ENCODE assay signal across 12 cellular contexts in genomic region chr2:216829533-216829932, GRCh38. TPM values are rescaled to one million over a fixed set of nuclear protein-coding genes. Genes with fewer than 3 reads are reported as not detected.
DNase-seq lines count a peak whose midpoint lies in the region; FAIRE-seq and TF ChIP-seq lines count a peak whose summit lies in the region.
"Had no signal": no experiment of that assay in that cellular context is flagged by ENCODE, and none has a peak within 500 bp of the region (broad histone marks: within the 10 kb centered on the region; RNA-seq: fewer than 3 reads in every experiment).

No MANE protein-coding gene starts in this region.

- DNase-seq in NCI-H1417 (lab: John Stamatoyannopoulos, UW) = peak in 2 of 3 experiments; percentile 9 to 13
- no peak for DNase-seq in NCI-H1417 treated with DMSO at 0.1 percent for 48 hours (lab: John Stamatoyannopoulos, UW)
- DNase-seq in astrocyte of the hippocampus (ENCODE audit: low read depth, low spot score) = peak; percentile 84
- no peak for DNase-seq in keratinocyte (ENCODE audit: low read depth, low spot score)
- DNase-seq in transverse colon = peak; percentile 55
- DNase-seq in progenitor cell of endocrine pancreas (ENCODE audit: low spot score, unreplicated experiment) = no peak
- no peak for DNase-seq in CD8-positive, alpha-beta memory T cell
- DNase-seq in activated CD4-positive, alpha-beta T cell treated with anti-CD3 and anti-CD28 coated beads, Interleukin-2, amount 50 U/mL, for 1 hour = no peak
- DNase-seq: midbrain had no signal

- H3K79me2 ChIP-seq in keratinocyte (ENCODE audit: control insufficient read depth, insufficient read depth, low read length) = no peaks in the 10 kb centered on the region

- peaks cover 10% of the 10 kb centered on the region for H3K27me3 Mint-ChIP-seq in progenitor cell of endocrine pancreas
- peaks cover 3 to 7% of the 10 kb centered on the region in 2 donors for H3K27me3 Mint-ChIP-seq in CD8-positive, alpha-beta memory T cell

- peak; percentile 34 for FAIRE-seq in keratinocyte (lab: Jason Lieb, UNC)
- FAIRE-seq: A204.1 had no signal

- H3K4me1 Mint-ChIP-seq in progenitor cell of endocrine pancreas (ENCODE audit: low read depth) = peaks cover 8% of the 10 kb centered on the region
- H3K4me1 Mint-ChIP-seq in CD8-positive, alpha-beta memory T cell = no peaks in the 10 kb centered on the region

- H3K27ac ChIP-seq in keratinocyte (ENCODE audit: control insufficient read depth, insufficient read depth, low read length) = no peak overlapping the region
- H3K27ac ChIP-seq in transverse colon = no peak overlapping the region
- no peak overlapping the region for H3K27ac ChIP-seq in CD8-positive, alpha-beta memory T cell (ENCODE audit: low read depth, low read length)

- CTCF ChIA-PET in CD8-positive, alpha-beta memory T cell (lab: Charles Lee) = interaction anchor here (0.9 kb wide), 1 partner anchor 9 kb away, joined by 3 read pairs; no protein-coding TSS in a partner anchor

- no peaks in the 10 kb centered on the region for H3K36me3 Mint-ChIP-seq in progenitor cell of endocrine pancreas (ENCODE audit: insufficient read depth)
- no peaks in the 10 kb centered on the region for H3K36me3 Mint-ChIP-seq in CD8-positive, alpha-beta memory T cell

- H4K20me1 ChIP-seq in keratinocyte (ENCODE audit: control insufficient read depth, extremely low read depth, insufficient read depth, low read length) = no peaks in the 10 kb centered on the region

- intact Hi-C loops in transverse colon (cut with DNase I; ENCODE audit: low total_unique reads) = no loop called here

- no peak for TF ChIP-seq POLR2A in transverse colon (IDR thresholded peaks at IDR 0.05)

- H3K9me1 ChIP-seq in keratinocyte (ENCODE audit: control insufficient read depth, extremely low read depth, insufficient read depth, low read length) = no peaks in the 10 kb centered on the region

- in situ Hi-C loops in transverse colon (cut with MboI; ENCODE audit: low pct_ligation_motif_present in 1 of 4, low pct_unique_long_range_greater_than_20kb in 1 of 4, low sequenced_read_pairs in 3 of 4) = no loop called here

- TF ChIP-seq CTCF in keratinocyte (optimal IDR thresholded peaks at IDR 0.05 in 1 of 3, IDR thresholded peaks at IDR 0.05 in 1 of 3, conservative IDR thresholded peaks at IDR 0.05 in 1 of 3; ENCODE audit: extremely low read depth in 1 of 3, insufficient read depth in 2 of 3, low read length in 3 of 3) = no peak
- TF ChIP-seq CTCF in transverse colon (IDR thresholded peaks at IDR 0.05) = no peak
- TF ChIP-seq CTCF in progenitor cell of endocrine pancreas (IDR thresholded peaks at IDR 0.05; ENCODE audit: unreplicated experiment) = no peak

- no peak overlapping the region for H2AFZ ChIP-seq in keratinocyte (ENCODE audit: control insufficient read depth, low read length)

- dilution Hi-C loops in keratinocyte (cut with MboI; ENCODE audit: extremely low pct_ligation_motif_present, low sequenced_read_pairs) = no loop called here

- H3K9me3 Mint-ChIP-seq in progenitor cell of endocrine pancreas (ENCODE audit: low read depth) = no peaks in the 10 kb centered on the region
- H3K9me3 Mint-ChIP-seq in CD8-positive, alpha-beta memory T cell = peaks cover 0 to 2% (median 0%) of the 10 kb centered on the region in 5 donors
- H3K9me3 Mint-ChIP-seq: T-helper 1 cell treated with Interleukin-12 subunit alpha and Interleukin-12 subunit beta and Interleukin-4 antibody, amounts not matched to agents 30 μg/mL and 1 μg/mL, for 36 hours had no signal

- H3K4me3 Mint-ChIP-seq in progenitor cell of endocrine pancreas (ENCODE audit: low read depth) = no peak overlapping the region
- no peak overlapping the region for H3K4me3 Mint-ChIP-seq in CD8-positive, alpha-beta memory T cell
- H3K4me3 Mint-ChIP-seq: T-helper 1 cell treated with Interleukin-12 subunit alpha and Interleukin-12 subunit beta and Interleukin-4 antibody, amounts not matched to agents 30 μg/mL and 1 μg/mL, for 36 hours had no signal

- H3K4me1 ChIP-seq in keratinocyte (ENCODE audit: control insufficient read depth, extremely low read depth, insufficient read depth, low read length) (no peaks in the 10 kb centered on the region), transverse colon (peaks cover 0 to 12% (median 8%) of the 10 kb centered on the region in 4 donors)
- H3K4me1 ChIP-seq in CD8-positive, alpha-beta memory T cell (ENCODE audit: insufficient read depth, low read length) = no peaks in the 10 kb centered on the region

- H3K36me3 ChIP-seq in keratinocyte (ENCODE audit: control insufficient read depth in 2 of 2, extremely low read depth in 1 of 2, insufficient read depth in 2 of 2, low read length in 2 of 2) (no peaks in the 10 kb centered on the region), transverse colon (no peaks in the 10 kb centered on the region)
- H3K36me3 ChIP-seq in CD8-positive, alpha-beta memory T cell (ENCODE audit: insufficient read depth, low read length) = no peaks in the 10 kb centered on the region

- WGBS in transverse colon (ENCODE audit: low coverage in 1 of 2), 2 donors = 36 to 50% methylated on average over 2 to 4 of the region's 4 CpGs

- H3K4me3 ChIP-seq in keratinocyte (ENCODE audit: control insufficient read depth in 2 of 3, extremely low read depth in 1 of 3, insufficient read depth in 2 of 3, low read depth in 1 of 3, low read length in 3 of 3) (no peak overlapping the region), transverse colon (no peak overlapping the region)
- no peak overlapping the region for H3K4me3 ChIP-seq in CD8-positive, alpha-beta memory T cell (ENCODE audit: low read length)

- no peak overlapping the region for H3K4me2 ChIP-seq in keratinocyte (ENCODE audit: control insufficient read depth, extremely low read depth, insufficient read depth, low read depth, low read length)

- peaks cover 16% of the 10 kb centered on the region for H3K27me3 ChIP-seq in keratinocyte (ENCODE audit: control insufficient read depth, extremely low read depth, insufficient read depth, low read length)
- H3K27me3 ChIP-seq in transverse colon = no peaks in the 10 kb centered on the region
- H3K27me3 ChIP-seq in CD8-positive, alpha-beta memory T cell (ENCODE audit: insufficient read depth, low read length, poor library complexity, severe bottlenecking) = no peaks in the 10 kb centered on the region

- H3K9ac ChIP-seq in keratinocyte (ENCODE audit: control insufficient read depth, extremely low read depth, insufficient read depth, low read length) = no peak overlapping the region

- POLR2A ChIA-PET in CD8-positive, alpha-beta memory T cell (lab: Charles Lee) = no interaction called here

- no peak overlapping the region for H3K27ac Mint-ChIP-seq in progenitor cell of endocrine pancreas
- H3K27ac Mint-ChIP-seq in CD8-positive, alpha-beta memory T cell = no peak overlapping the region
- H3K27ac Mint-ChIP-seq: T-helper 1 cell treated with Interleukin-12 subunit alpha and Interleukin-12 subunit beta and Interleukin-4 antibody, amounts not matched to agents 30 μg/mL and 1 μg/mL, for 36 hours had no signal

- no peak for TF ChIP-seq EP300 in transverse colon (IDR thresholded peaks at IDR 0.05; ENCODE audit: low read depth)

- no peaks in the 10 kb centered on the region for H3K9me3 ChIP-seq in keratinocyte (ENCODE audit: control insufficient read depth, low read depth, low read length)
- H3K9me3 ChIP-seq in transverse colon = no peaks in the 10 kb centered on the region
- no peaks in the 10 kb centered on the region for H3K9me3 ChIP-seq in CD8-positive, alpha-beta memory T cell (ENCODE audit: low read length)

RNA-seq across cellular contexts. Expression of gene TNP1, which starts 30.3 kb away (rescaled TPM):
- polyA plus RNA-seq in keratinocyte = not detected in 3 replicates
- not detected for polyA plus RNA-seq in keratinocyte (2011; ENCODE audit: low read depth)
- polyA plus RNA-seq in keratinocyte (2011; cell fraction: cytosol; rRNA removed) = not detected in 2 replicates
- polyA plus RNA-seq in keratinocyte (2011; cell fraction: nucleus; rRNA removed) = not detected in 2 replicates
- polyA plus RNA-seq in keratinocyte (2012; ENCODE audit: low replicate concordance) = not detected in 2 replicates
- polyA minus RNA-seq in keratinocyte = not detected in 3 replicates
- not detected for polyA minus RNA-seq in keratinocyte (2011; cell fraction: cytosol; rRNA and poly(A)+ RNA removed)
- polyA minus RNA-seq in keratinocyte (2011; cell fraction: nucleus; rRNA and poly(A)+ RNA removed) = not detected in 2 replicates
- total RNA-seq in transverse colon (not detected), progenitor cell of endocrine pancreas (1.1 TPM in 1 of 2 replicates, not detected in the other)
- not detected for total RNA-seq in CD8-positive, alpha-beta memory T cell
- polyA plus RNA-seq in CD8-positive, alpha-beta memory T cell = not detected
- polyA plus RNA-seq: adipose tissue had no signal

Comparison
In these comparisons a context has a peak if more than half of its experiments do, and no peak if none do; other contexts are left out.
1. DNase-seq: peak in NCI-H1417 (2 of 3), astrocyte of the hippocampus (single experiment) and transverse colon (single experiment); none in NCI-H1417 treated with DMSO at 0.1 percent for 48 hours (single experiment), keratinocyte (single experiment), progenitor cell of endocrine pancreas (single experiment), CD8-positive, alpha-beta memory T cell (0 of 5) and activated CD4-positive, alpha-beta T cell treated with anti-CD3 and anti-CD28 coated beads, Interleukin-2, amount 50 U/mL, for 1 hour (single experiment).